In genomic region chr18:8807502-8807833, GRCh38 we compare ENCODE assay signal across 18 cellular contexts.
"Had no signal": no experiment of that assay in that cellular context is flagged by ENCODE, and none has a peak within 500 bp of the region (broad histone marks: within the 10 kb centered on the region; RNA-seq: fewer than 3 reads in every experiment).

No MANE protein-coding gene starts in this region.

- H2AFZ ChIP-seq: neural progenitor cell had no signal

- H3K9me3 ChIP-seq: adrenal gland, breast epithelium, esophagus squamous epithelium, heart right ventricle, prostate gland, thoracic aorta, upper lobe of right lung had no signal

- H3K9ac ChIP-seq: neural progenitor cell had no signal

- H3K4me2 ChIP-seq: neural progenitor cell had no signal

- H3K27ac Mint-ChIP-seq: activated CD4-positive, alpha-beta T cell treated with anti-CD3 and anti-CD28 coated beads for 36 hours; activated CD8-positive, alpha-beta memory T cell treated with anti-CD3 and anti-CD28 coated beads, Interleukin-2, amount 10 ng/mL, durations not matched to agents 7 days and 5 days; dendritic cell treated with granulocyte-macrophage colony-stimulating factor and Interleukin-4, amounts not matched to agents 40 ng/mL and 50 ng/mL, for 4 days; neural progenitor cell; T-helper 2 cell treated with Interferon-gamma antibody and Interleukin-4, amounts not matched to agents 5 μg/mL and 100 μg/mL, for 36 hours had no signal

- H3K27me3 ChIP-seq: adrenal gland, breast epithelium, esophagus squamous epithelium, heart right ventricle, neural progenitor cell, upper lobe of right lung had no signal

- ATAC-seq: activated CD4-positive, alpha-beta T cell treated with anti-CD3 and anti-CD28 coated beads for 36 hours; activated CD8-positive, alpha-beta memory T cell treated with anti-CD3 and anti-CD28 coated beads, Interleukin-2, amount 10 ng/mL, durations not matched to agents 7 days and 5 days; right cardiac atrium; upper lobe of right lung had no signal

- H3K27me3 Mint-ChIP-seq: naive B cell had no signal

- H3K27ac ChIP-seq: adrenal gland, breast epithelium, esophagus squamous epithelium, heart right ventricle, neural progenitor cell, prostate gland, skin epidermis, thoracic aorta, upper lobe of right lung had no signal

- H3K36me3 ChIP-seq: adrenal gland, breast epithelium, esophagus squamous epithelium, prostate gland, thoracic aorta, upper lobe of right lung had no signal

- DNase-seq: activated CD4-positive, alpha-beta T cell treated with anti-CD3 and anti-CD28 coated beads for 36 hours; activated CD4-positive, alpha-beta T cell treated with anti-CD3 and anti-CD28 coated beads, Interleukin-2, amount 50 U/mL, for 48 hours; activated CD8-positive, alpha-beta memory T cell treated with anti-CD3 and anti-CD28 coated beads, Interleukin-2, amount 10 ng/mL, durations not matched to agents 7 days and 5 days; effector CD8-positive, alpha-beta T cell; esophagus squamous epithelium; heart right ventricle; left ventricle myocardium superior; naive B cell; right cardiac atrium; upper lobe of right lung had no signal

- H3K4me3 Mint-ChIP-seq: activated CD4-positive, alpha-beta T cell treated with anti-CD3 and anti-CD28 coated beads for 36 hours; activated CD8-positive, alpha-beta memory T cell treated with anti-CD3 and anti-CD28 coated beads, Interleukin-2, amount 10 ng/mL, durations not matched to agents 7 days and 5 days; dendritic cell treated with granulocyte-macrophage colony-stimulating factor and Interleukin-4, amounts not matched to agents 40 ng/mL and 50 ng/mL, for 4 days; naive B cell; T-helper 2 cell treated with Interferon-gamma antibody and Interleukin-4, amounts not matched to agents 5 μg/mL and 100 μg/mL, for 36 hours had no signal

- H3K4me1 ChIP-seq: adrenal gland, breast epithelium, prostate gland, upper lobe of right lung had no signal

- H3K36me3 Mint-ChIP-seq: activated CD8-positive, alpha-beta memory T cell treated with anti-CD3 and anti-CD28 coated beads, Interleukin-2, amount 10 ng/mL, durations not matched to agents 7 days and 5 days had no signal

- H3K4me3 ChIP-seq: adrenal gland, breast epithelium, esophagus squamous epithelium, heart right ventricle, neural progenitor cell, prostate gland, skin epidermis, thoracic aorta, upper lobe of right lung had no signal

- H3K9me3 Mint-ChIP-seq: dendritic cell treated with granulocyte-macrophage colony-stimulating factor and Interleukin-4, amounts not matched to agents 40 ng/mL and 50 ng/mL, for 4 days; neural progenitor cell; T-helper 2 cell treated with Interferon-gamma antibody and Interleukin-4, amounts not matched to agents 5 μg/mL and 100 μg/mL, for 36 hours had no signal
